Comparison of ENCODE assay signal across 11 cellular contexts in genomic region chr11:68021167-68021787, GRCh38.
A peak's percentile ranks its signal among the peaks of the same experiment; 100 is the strongest.
DNase-seq lines count a peak whose midpoint lies in the region; ATAC-seq and TF ChIP-seq lines count a peak whose summit lies in the region.
"Had no signal": no experiment of that assay in that cellular context is flagged by ENCODE, and none has a peak within 500 bp of the region (broad histone marks: within the 10 kb centered on the region; RNA-seq: fewer than 3 reads in every experiment).

No MANE protein-coding gene starts in this region.

- in situ Hi-C loops in ACHN (cut with HindIII; ENCODE audit: low pct_ligation_motif_present, low pct_unique_long_range_greater_than_20kb, low sequenced_read_pairs) (no loop called here), astrocyte of the cerebellum (cut with HindIII; ENCODE audit: low sequenced_read_pairs) (no loop called here)

- POLR2A ChIA-PET in HEK293 (lab: Yijun Ruan, JAX): interaction anchor here (0.5 to 1.3 kb wide), 2 partner anchors 8 to 11 kb away, joined by 3 to 6 read pairs; partner anchors contain the start of gene ALDH3B1

- H3K36me3 ChIP-seq in HEK293 (ENCODE audit: control insufficient read depth in 2 of 2, insufficient read depth in 1 of 2, low read length in 2 of 2): peaks cover 0 to 14% of the 10 kb centered on the region in 2 experiments; a peak in 1 of 3 replicates

- H3K9me3 ChIP-seq in HEK293 (ENCODE audit: control insufficient read depth, insufficient read depth, low read depth, low read length): no peaks in the 10 kb centered on the region

- no peaks in the 10 kb centered on the region for H3K4me1 ChIP-seq in HEK293 (ENCODE audit: control insufficient read depth, insufficient read depth, low read length)

- H3K27ac ChIP-seq in HEK293 (ENCODE audit: extremely low read depth, low read depth, low read length): no peak overlapping the region

- DNase-seq in ACHN: peak; percentile 44
- no peak for DNase-seq in astrocyte of the cerebellum (ENCODE audit: low read depth)
- peak; percentile 47 for DNase-seq in kidney glomerular epithelial cell (lab: John Stamatoyannopoulos, UW)
- no peak for DNase-seq in middle frontal gyrus (ENCODE audit: extremely low spot score, low spot score)
- DNase-seq in stimulated activated CD4-positive, alpha-beta T cell treated with anti-CD3 and anti-CD28 coated beads, Interleukin-1b, Interleukin-23, amount 100 ng/mL, for 48 hours: no peak
- no peak for DNase-seq in activated CD4-positive, alpha-beta T cell treated with anti-CD3 and anti-CD28 coated beads for 1 hour
- DNase-seq: activated gamma-delta T cell treated with Interleukin-2 at 50 U/mL for 16 hours, naive B cell, T-helper 1 cell had no signal

- TF ChIP-seq CTCF in HEK293 (tag by site-specific recombination; IDR thresholded peaks at IDR 0.05) (peak; percentile 45), astrocyte of the cerebellum (IDR thresholded peaks at IDR 0.05; ENCODE audit: low read depth, low read length, missing control alignments) (peak; percentile 34)

- H3K4me3 ChIP-seq in HEK293 (ENCODE audit: low read depth, low read length): no peak overlapping the region
- H3K4me3 ChIP-seq in astrocyte of the cerebellum (ENCODE audit: low read depth, low read length): no peak overlapping the region

- CTCF ChIA-PET in HEK293 (lab: Yijun Ruan, JAX): interaction anchor here (0.7 to 2.0 kb wide), 4 partner anchors 12 to 204 kb away, joined by 3 to 7 read pairs (median 4); partner anchors contain the start of gene ALDH3B1

- ATAC-seq in GM21381 (IDR thresholded peaks at IDR 0.05; ENCODE audit: unreplicated experiment): no peak

TF ChIP-seq in HEK293, 187 proteins besides CTCF, POLR2A, EP300 and RAD21:
- TF ChIP-seq BCL11A (tag by site-specific recombination; IDR thresholded peaks at IDR 0.05; ENCODE audit: low read depth) (no peak), ZNF626 (tag by site-specific recombination; IDR thresholded peaks at IDR 0.05) (no peak), ZNF394 (tag by site-specific recombination; IDR thresholded peaks at IDR 0.05; ENCODE audit: borderline replicate concordance) (no peak), ZNF548 (tag by site-specific recombination; IDR thresholded peaks at IDR 0.05) (no peak), ZNF777 (tag by site-specific recombination; IDR thresholded peaks at IDR 0.05; ENCODE audit: borderline replicate concordance) (no peak), ZNF354C (tag by site-specific recombination; IDR thresholded peaks at IDR 0.05; ENCODE audit: borderline replicate concordance, low read depth) (no peak), ZNF792 (tag by site-specific recombination; IDR thresholded peaks at IDR 0.05) (no peak), ZNF561 (tag by site-specific recombination; IDR thresholded peaks at IDR 0.05; ENCODE audit: borderline replicate concordance) (no peak), TRIM28 (IDR thresholded peaks at IDR 0.05; ENCODE audit: borderline replicate concordance, low read length) (no peak), SALL2 (tag by site-specific recombination; IDR thresholded peaks at IDR 0.05; ENCODE audit: borderline replicate concordance) (no peak), ZNF843 (tag by site-specific recombination; IDR thresholded peaks at IDR 0.05) (no peak), SP2 (tag by site-specific recombination; IDR thresholded peaks at IDR 0.05) (no peak), IKZF3 (tag by site-specific recombination; IDR thresholded peaks at IDR 0.05) (no peak), YY2 (tag by site-specific recombination; IDR thresholded peaks at IDR 0.05) (no peak), ZNF521 (tag by site-specific recombination; IDR thresholded peaks at IDR 0.05) (no peak), ZNF639 (tag by site-specific recombination; IDR thresholded peaks at IDR 0.05) (no peak), ZSCAN5A (tag by site-specific recombination; IDR thresholded peaks at IDR 0.05) (no peak), ZNF148 (tag by site-specific recombination; IDR thresholded peaks at IDR 0.05; ENCODE audit: borderline replicate concordance) (no peak), ZBTB6 (tag by site-specific recombination; IDR thresholded peaks at IDR 0.05) (no peak), ZFP3 (tag by site-specific recombination; IDR thresholded peaks at IDR 0.05; ENCODE audit: low read depth) (no peak)

Comparison
In these comparisons a context has a peak if more than half of its experiments do, and no peak if none do; other contexts are left out.
1. DNase-seq: peak in ACHN (single experiment) and kidney glomerular epithelial cell (single experiment); none in astrocyte of the cerebellum (single experiment), middle frontal gyrus (single experiment), stimulated activated CD4-positive, alpha-beta T cell treated with anti-CD3 and anti-CD28 coated beads, Interleukin-1b, Interleukin-23, amount 100 ng/mL, for 48 hours (single experiment) and activated CD4-positive, alpha-beta T cell treated with anti-CD3 and anti-CD28 coated beads for 1 hour (single experiment).